ENCODE assay signal across 33 cellular contexts in the genomic region with DNA sequence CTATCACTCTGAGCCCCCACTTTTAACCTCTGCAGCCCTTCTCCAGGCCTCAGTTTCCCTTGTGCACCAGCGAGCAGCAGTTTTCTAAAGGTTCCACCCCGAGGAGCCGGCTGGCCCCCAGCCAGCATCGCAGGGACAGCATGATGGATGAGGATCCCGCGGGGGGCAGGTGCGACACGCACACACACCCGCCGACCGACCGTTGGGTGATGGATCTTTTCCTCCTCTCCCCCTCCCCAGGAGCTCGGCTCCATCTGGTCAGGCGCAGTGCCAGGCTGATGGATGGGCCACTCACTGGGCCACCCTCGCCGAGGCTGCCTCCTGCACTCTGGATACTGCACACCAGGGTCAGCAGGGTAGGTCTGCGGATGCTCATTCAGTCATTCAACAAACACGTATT. TPM values are rescaled to one million over a fixed set of nuclear protein-coding genes. Genes with fewer than 3 reads are reported as not detected.
DNase-seq lines count a peak whose midpoint lies in the region; ATAC-seq, FAIRE-seq and TF ChIP-seq lines count a peak whose summit lies in the region.
"Had no signal": no experiment of that assay in that cellular context is flagged by ENCODE, and none has a peak within 500 bp of the region (broad histone marks: within the 10 kb centered on the region; RNA-seq: fewer than 3 reads in every experiment).

No MANE protein-coding gene starts in this region.

- BruUV-seq in Calu3 (replicated peaks; lab: Mats Ljungman, UMichigan), result no TSS peak

- H3K27ac ChIP-seq in H1 (ENCODE audit: low read depth, low read length), result no peak overlapping the region
- H3K27ac ChIP-seq: esophagus muscularis mucosa, heart right ventricle, ovary, PC-9, VCaP had no signal

- CTCF ChIA-PET in H1 (lab: Charles Lee; ENCODE audit: partially characterized antibody) (interaction anchor here (1.3 to 4.5 kb wide), 3 partner anchors 10 to 36 kb away, joined by 4 to 25 read pairs (median 12); no protein-coding TSS in a partner anchor), Calu3 (lab: Charles Lee) (no interaction called here)

- H2BK12ac ChIP-seq in H1 (ENCODE audit: low read depth, low read length), result no peak overlapping the region

- no peak overlapping the region for H3K56ac ChIP-seq in H1 (replicated peaks; ENCODE audit: insufficient read length, low read depth, low read length)

- 97% methylated on average over 13 of the region's 18 CpGs; no CpG with 5 or more reads in 1 of the 2 experiments for WGBS in H1 (ENCODE audit: extremely low coverage in 1 of 2, insufficient coverage in 1 of 2, insufficient read length in 1 of 2, insufficient replicate concordance in 2 of 2, low coverage in 1 of 2, low lambda C conversion rate in 2 of 2, missing lambda C conversion rate in 1 of 2), 2 experiments

- peaks cover 9% of the 10 kb centered on the region for H3K4me1 Mint-ChIP-seq in Calu3 (ENCODE audit: low read depth, unreplicated experiment)
- H3K4me1 Mint-ChIP-seq: activated CD4-positive, alpha-beta T cell treated with anti-CD3 and anti-CD28 coated beads for 36 hours; central memory CD8-positive, alpha-beta T cell had no signal

- no peaks in the 10 kb centered on the region for H3K9me3 Mint-ChIP-seq in Calu3 (ENCODE audit: low read depth, unreplicated experiment)
- H3K9me3 Mint-ChIP-seq: activated naive CD4-positive, alpha-beta T cell treated with anti-CD3 and anti-CD28 coated beads for 36 hours; CD4-positive, alpha-beta memory T cell; central memory CD8-positive, alpha-beta T cell; dendritic cell treated with granulocyte-macrophage colony-stimulating factor and Interleukin-4, amounts not matched to agents 40 ng/mL and 50 ng/mL, for 4 days; neural crest cell; type B pancreatic cell had no signal

- intact Hi-C loops in Calu3 (cut with micrococcal nuclease; ENCODE audit: unreplicated experiment), result no loop called here

- DNase-seq in NCI-H1436 (lab: John Stamatoyannopoulos, UW) (peak; percentile 51), NCI-H1436 treated with DMSO at 0.1 percent for 48 hours (lab: John Stamatoyannopoulos, UW) (no peak), COR-L47 (lab: John Stamatoyannopoulos, UW) (peak; percentile 82), NCI-H69 (lab: John Stamatoyannopoulos, UW) (peak; percentile 98), H1 (ENCODE audit: low read depth in 1 of 2, low spot score in 2 of 2) (no peak), RKO (ENCODE audit: low spot score) (no peak), Calu3 (no peak)
- DNase-seq: activated CD4-positive, alpha-beta T cell treated with anti-CD3 and anti-CD28 coated beads for 36 hours; activated CD8-positive, alpha-beta T cell treated with anti-CD3 and anti-CD28 coated beads, Interleukin-2, amount 10 ng/mL, durations not matched to agents 7 days and 5 days; activated naive CD4-positive, alpha-beta T cell treated with anti-CD3 and anti-CD28 coated beads for 36 hours; foreskin fibroblast; heart right ventricle; MM.1S; NCI-H187 treated with DMSO at 0.1 percent for 48 hours; NK-92 treated with Interleukin-12 subunit alpha and Interleukin-12 subunit beta, amount 100 ng/mL, for 24 hours; ovary; PC-9; T1000 had no signal

- H3K36me3 ChIP-seq in H1 (ENCODE audit: control insufficient read depth in 2 of 4, insufficient read depth in 4 of 4, low read length in 3 of 4), result no peaks in the 10 kb centered on the region
- H3K36me3 ChIP-seq: esophagus muscularis mucosa, heart right ventricle, ovary had no signal

- no peak overlapping the region for H3K4me3 ChIP-seq in H1 (ENCODE audit: extremely low read depth in 1 of 4, insufficient read depth in 2 of 4, low read depth in 3 of 4, low read length in 4 of 4)
- H3K4me3 ChIP-seq: esophagus muscularis mucosa, GM12878, heart right ventricle, ovary, PC-9 had no signal

- no peak overlapping the region for H3K4ac ChIP-seq in H1 (replicated peaks; ENCODE audit: insufficient read length, low read depth, low read length)

- peaks cover 0 to 19% (median 10%) of the 10 kb centered on the region in 4 experiments; a peak in 3 of 7 replicates for H3K27me3 ChIP-seq in H1 (replicated peaks in 1 of 4; ENCODE audit: control insufficient read depth in 3 of 4, extremely low read depth in 1 of 4, insufficient read depth in 3 of 4, low read length in 3 of 4)
- H3K27me3 ChIP-seq: ovary had no signal

- H2BK20ac ChIP-seq in H1 (ENCODE audit: low read length), result no peak overlapping the region

- H3K14ac ChIP-seq in H1 (ENCODE audit: insufficient read length), result no peak overlapping the region

- H2BK120ac ChIP-seq in H1 (replicated peaks; ENCODE audit: low read depth, low read length), result no peak overlapping the region

- H3K9me3 ChIP-seq in H1 (ENCODE audit: insufficient read depth in 2 of 2, low read depth in 1 of 2, low read length in 1 of 2), result no peaks in the 10 kb centered on the region
- H3K9me3 ChIP-seq: esophagus muscularis mucosa, heart right ventricle, ovary had no signal

- no peak for ATAC-seq in GM21515 (IDR thresholded peaks at IDR 0.05; ENCODE audit: unreplicated experiment)
- ATAC-seq: activated CD4-positive, alpha-beta T cell treated with anti-CD3 and anti-CD28 coated beads for 36 hours; activated CD8-positive, alpha-beta T cell treated with anti-CD3 and anti-CD28 coated beads, Interleukin-2, amount 10 ng/mL, durations not matched to agents 7 days and 5 days; GM12878; heart right ventricle; Right ventricle myocardium inferior; stimulated activated memory B cell treated with anti-CD40 and anti-IgM and Interleukin-4, amounts not matched to agents 10 μg/mL and 1 μg/mL and 100 μg/mL, for 72 hours had no signal

- no peaks in the 10 kb centered on the region for H3K79me2 ChIP-seq in H1 (ENCODE audit: control insufficient read depth in 1 of 2, insufficient read depth in 2 of 2, low read length in 2 of 2)

- peaks cover 5 to 43% (median 31%) of the 10 kb centered on the region in 4 experiments for H3K4me1 ChIP-seq in H1 (replicated peaks in 1 of 4; ENCODE audit: control insufficient read depth in 3 of 4, insufficient read depth in 4 of 4, low read length in 3 of 4)

- H4K20me1 ChIP-seq in H1 (replicated peaks in 1 of 2; ENCODE audit: control insufficient read depth in 1 of 2, insufficient read depth in 2 of 2, low read length in 2 of 2), result peaks cover 0 to 5% of the 10 kb centered on the region in 2 experiments

- no peak overlapping the region for H3K4me2 ChIP-seq in H1 (ENCODE audit: insufficient read depth in 1 of 2, low read depth in 2 of 2, low read length in 2 of 2)
- H3K4me2 ChIP-seq: PC-9 had no signal

- no peak overlapping the region for H2BK15ac ChIP-seq in H1 (ENCODE audit: low read length)

- TF ChIP-seq CTCF in H1 (IDR thresholded peaks at IDR 0.05; ENCODE audit: control extremely low read depth in 1 of 3, insufficient read depth in 1 of 3, low read depth in 1 of 3, low read length in 3 of 3) (no peak), Calu3 (IDR thresholded peaks at IDR 0.05; ENCODE audit: unreplicated experiment) (no peak)

- H3K23ac ChIP-seq in H1 (ENCODE audit: insufficient read length), result no peak overlapping the region

- H3K23me2 ChIP-seq in H1 (ENCODE audit: low read depth, low read length), result peaks cover 9% of the 10 kb centered on the region; the same call in 1 of the 2 replicates

- H3K79me1 ChIP-seq in H1 (ENCODE audit: low read depth, low read length), result no peaks in the 10 kb centered on the region

- 0 out of 2 replicates have a peak overlapping the region, but pooled peaks have one; percentile 9 for H2BK5ac ChIP-seq in H1 (ENCODE audit: low read depth, low read length)

- no peak overlapping the region for H3K18ac ChIP-seq in H1 (ENCODE audit: extremely low read depth, low read length)

- TF ChIP-seq POLR2A in H1 (IDR thresholded peaks at IDR 0.05; ENCODE audit: control extremely low read depth in 1 of 2, low read depth in 2 of 2, low read length in 2 of 2), result no peak

- H3K27ac Mint-ChIP-seq in Calu3 (ENCODE audit: unreplicated experiment), result no peak overlapping the region
- H3K27ac Mint-ChIP-seq: activated CD4-positive, alpha-beta T cell treated with anti-CD3 and anti-CD28 coated beads for 36 hours; activated CD8-positive, alpha-beta T cell treated with anti-CD3 and anti-CD28 coated beads, Interleukin-2, amount 10 ng/mL, durations not matched to agents 7 days and 5 days; activated naive CD4-positive, alpha-beta T cell treated with anti-CD3 and anti-CD28 coated beads for 36 hours; dendritic cell treated with granulocyte-macrophage colony-stimulating factor and Interleukin-4, amounts not matched to agents 40 ng/mL and 50 ng/mL, for 4 days; stimulated activated memory B cell treated with anti-CD40 and anti-IgM and Interleukin-4, amounts not matched to agents 10 μg/mL and 1 μg/mL and 100 μg/mL, for 72 hours; type B pancreatic cell had no signal

- POLR2A ChIA-PET in H1 (lab: Charles Lee; ENCODE audit: partially characterized antibody), result interaction anchor here (1.0 kb wide), 1 partner anchor 75 kb away, joined by 3 read pairs; no protein-coding TSS in a partner anchor

- TF ChIP-seq EP300 in H1 (IDR thresholded peaks at IDR 0.05; ENCODE audit: borderline replicate concordance in 1 of 2, low read depth in 2 of 2, low read length in 2 of 2), result no peak

- H3K27me3 Mint-ChIP-seq in Calu3 (ENCODE audit: unreplicated experiment), result peaks cover 59% of the 10 kb centered on the region

- H3K4me3 Mint-ChIP-seq in Calu3 (ENCODE audit: low read depth, unreplicated experiment), result no peak overlapping the region
- H3K4me3 Mint-ChIP-seq: activated CD4-positive, alpha-beta T cell treated with anti-CD3 and anti-CD28 coated beads for 36 hours; activated CD8-positive, alpha-beta T cell treated with anti-CD3 and anti-CD28 coated beads, Interleukin-2, amount 10 ng/mL, durations not matched to agents 7 days and 5 days; activated naive CD4-positive, alpha-beta T cell treated with anti-CD3 and anti-CD28 coated beads for 36 hours; CD4-positive, alpha-beta memory T cell; central memory CD8-positive, alpha-beta T cell; dendritic cell treated with granulocyte-macrophage colony-stimulating factor and Interleukin-4, amounts not matched to agents 40 ng/mL and 50 ng/mL, for 4 days; neural crest cell; stimulated activated memory B cell treated with anti-CD40 and anti-IgM and Interleukin-4, amounts not matched to agents 10 μg/mL and 1 μg/mL and 100 μg/mL, for 72 hours; type B pancreatic cell had no signal

- H4K5ac ChIP-seq in H1 (ENCODE audit: insufficient read length, low read depth, low read length), result no peak overlapping the region

- H3K36me3 Mint-ChIP-seq in Calu3 (ENCODE audit: insufficient read depth, unreplicated experiment), result peaks cover 4% of the 10 kb centered on the region
- H3K36me3 Mint-ChIP-seq: CD4-positive, alpha-beta memory T cell; stimulated activated memory B cell treated with anti-CD40 and anti-IgM and Interleukin-4, amounts not matched to agents 10 μg/mL and 1 μg/mL and 100 μg/mL, for 72 hours; type B pancreatic cell had no signal

- FAIRE-seq in H1 (lab: Jason Lieb, UNC), result no peak
- FAIRE-seq: GM12878 had no signal

- no peak for TF ChIP-seq RAD21 in H1 (IDR thresholded peaks at IDR 0.05 in 1 of 2, conservative IDR thresholded peaks at IDR 0.05 in 1 of 2; ENCODE audit: low read depth in 2 of 2, low read length in 2 of 2)

- H3K9ac ChIP-seq in H1 (replicated peaks in 1 of 4; ENCODE audit: extremely low read depth in 1 of 4, low read depth in 3 of 4, low read length in 3 of 4), result no peak overlapping the region

- no peak overlapping the region for H4K91ac ChIP-seq in H1 (replicated peaks; ENCODE audit: insufficient read length, low read length)

- no peak overlapping the region for H2AFZ ChIP-seq in H1 (ENCODE audit: low read length)
- H2AFZ ChIP-seq: PC-9 had no signal

- 0 out of 2 replicates have a peak overlapping the region, but pooled peaks have one; percentile 26 for H2AK5ac ChIP-seq in H1 (ENCODE audit: low read depth, low read length)

- H4K8ac ChIP-seq in H1 (ENCODE audit: extremely low read depth, insufficient read depth, low read length), result no peak overlapping the region

RNA-seq across cellular contexts. Expression of a gene that starts 12.8 kb away (rescaled TPM):
- total RNA-seq in H1 (2021; fragmentation: NEBNext Ultra II Directional; extraction: Animal tissue kit (Norgen Biotek cat#: 25700)), result 0.20 and 0.34 TPM in 2 replicates
- polyA plus RNA-seq in H1 (2011; rRNA removed), result 0.36 and 1.0 TPM in 2 replicates
- polyA plus RNA-seq in H1 (2011; cell fraction: cytosol; rRNA removed), result 0.92 TPM
- polyA plus RNA-seq in H1 (2011; cell fraction: nucleus; rRNA removed), result 1.5 TPM
- 0.41 to 0.54 TPM (median 0.45 TPM) in 4 replicates for polyA plus RNA-seq in H1 (2012, experiment 1 of 2)
- polyA plus RNA-seq in H1 (2012, experiment 2 of 2), result 0.33 TPM
- 0.06 TPM for polyA plus RNA-seq in H1 (2013, experiment 1 of 2)
- polyA plus RNA-seq in H1 (2013, experiment 2 of 2), result 0.09 TPM
- polyA minus RNA-seq in H1 (2011; rRNA and poly(A)+ RNA removed), result 0.10 and 0.60 TPM in 2 replicates
- polyA minus RNA-seq in H1 (2011; cell fraction: cytosol; rRNA and poly(A)+ RNA removed), result 0.51 TPM
- 0.50 TPM for polyA minus RNA-seq in H1 (2011; cell fraction: nucleus; rRNA and poly(A)+ RNA removed)
- total RNA-seq in Calu3 (2022), result not detected in 2 replicates
- total RNA-seq: activated CD4-positive, alpha-beta T cell treated with anti-CD3 and anti-CD28 coated beads for 36 hours; activated CD8-positive, alpha-beta T cell treated with anti-CD3 and anti-CD28 coated beads, Interleukin-2, amount 10 ng/mL, durations not matched to agents 7 days and 5 days; CD4-positive, alpha-beta memory T cell; heart right ventricle; kidney epithelial cell; liver; mesenteric fat pad; neural crest cell; Right ventricle myocardium inferior; skeletal muscle tissue had no signal

RNA-seq across cellular contexts. Expression of a gene that starts 59.8 kb away (rescaled TPM):
- total RNA-seq in H1 (2021; fragmentation: NEBNext Ultra II Directional; extraction: Animal tissue kit (Norgen Biotek cat#: 25700)), result 13.8 and 14.0 TPM in 2 replicates
- 35.6 and 38.3 TPM in 2 replicates for polyA plus RNA-seq in H1 (2011; rRNA removed)
- polyA plus RNA-seq in H1 (2011; cell fraction: cytosol; rRNA removed), result 26.0 TPM
- polyA plus RNA-seq in H1 (2011; cell fraction: nucleus; rRNA removed), result 22.7 TPM
- polyA plus RNA-seq in H1 (2012, experiment 1 of 2), result 8.0 to 18.7 TPM (median 17.5 TPM) in 4 replicates
- polyA plus RNA-seq in H1 (2012, experiment 2 of 2), result 28.9 TPM
- 14.2 TPM for polyA plus RNA-seq in H1 (2013, experiment 1 of 2)
- 13.4 TPM for polyA plus RNA-seq in H1 (2013, experiment 2 of 2)
- 5.7 and 8.4 TPM in 2 replicates for polyA minus RNA-seq in H1 (2011; rRNA and poly(A)+ RNA removed)
- 3.3 TPM for polyA minus RNA-seq in H1 (2011; cell fraction: cytosol; rRNA and poly(A)+ RNA removed)
- 6.4 TPM for polyA minus RNA-seq in H1 (2011; cell fraction: nucleus; rRNA and poly(A)+ RNA removed)
- 20.5 and 21.0 TPM in 2 replicates for total RNA-seq in Calu3 (2022)

Comparison
In these comparisons a context has a peak if more than half of its experiments do, and no peak if none do; other contexts are left out.
1. DNase-seq: peak in NCI-H1436 (single experiment), COR-L47 (single experiment) and NCI-H69 (single experiment); none in NCI-H1436 treated with DMSO at 0.1 percent for 48 hours (single experiment), H1 (0 of 2), RKO (single experiment) and Calu3 (single experiment).